Comparison of ENCODE assay signal across 19 cellular contexts in the genomic region with DNA sequence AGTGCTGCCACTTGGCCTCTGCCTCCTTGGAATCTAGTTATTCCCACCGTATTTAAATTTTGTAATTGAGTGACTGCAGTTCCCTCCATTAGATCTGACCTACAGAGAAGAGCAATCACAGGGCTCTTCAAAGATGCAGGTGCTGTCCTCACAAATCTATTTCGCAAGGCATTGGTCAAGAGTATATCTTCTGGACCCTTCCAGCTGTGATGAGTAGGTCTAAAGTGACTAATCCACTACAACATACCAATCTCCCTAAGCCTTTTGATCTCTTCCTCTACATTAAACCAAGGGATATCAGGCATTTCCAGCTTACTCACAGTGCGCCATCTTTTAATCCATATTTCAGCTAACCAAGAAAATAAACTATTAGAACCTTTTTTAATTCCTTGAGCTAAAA.
"Had no signal": no experiment of that assay in that cellular context is flagged by ENCODE, and none has a peak within 500 bp of the region (broad histone marks: within the 10 kb centered on the region; RNA-seq: fewer than 3 reads in every experiment).

No MANE protein-coding gene starts in this region.

- H3K27me3 ChIP-seq: gastroesophageal sphincter, heart left ventricle, vagina had no signal

- H3K4me1 ChIP-seq: gastroesophageal sphincter, heart left ventricle, left ventricle myocardium inferior, vagina had no signal

- H3K36me3 ChIP-seq: gastroesophageal sphincter, heart left ventricle, left ventricle myocardium inferior, vagina, WERI-Rb-1 had no signal

- H3K9me3 ChIP-seq: gastroesophageal sphincter, left ventricle myocardium inferior, vagina had no signal

- DNase-seq: activated CD4-positive, alpha-beta T cell treated with anti-CD3 and anti-CD28 coated beads for 1 hour; activated CD8-positive, alpha-beta memory T cell treated with anti-CD3 and anti-CD28 coated beads for 24 hours; activated CD8-positive, alpha-beta memory T cell treated with anti-CD3 and anti-CD28 coated beads, Interleukin-2, amount 50 U/mL, for 48 hours; activated effector memory CD4-positive, alpha-beta T cell treated with anti-CD3 and anti-CD28 coated beads, Interleukin-2, amount 50 U/mL, for 16 hours; activated naive CD4-positive, alpha-beta T cell treated with anti-CD3 and anti-CD28 coated beads, Interleukin-2, amount 50 U/mL, for 16 hours; activated T-cell treated with anti-CD3 and anti-CD28 coated beads, Interleukin-2, amount 50 U/mL, for 48 hours; dermis blood vessel endothelial cell; effector memory CD8-positive, alpha-beta T cell; heart left ventricle; kidney glomerular epithelial cell; left ventricle myocardium inferior; retina; stimulated activated CD4-positive, alpha-beta T cell treated with anti-CD3 and anti-CD28 coated beads, Interleukin-12 subunit alpha, Interleukin-12 subunit beta, amount 100 ng/mL, for 4 hours; stimulated activated CD4-positive, alpha-beta T cell treated with anti-CD3 and anti-CD28 coated beads, Interleukin-1b, Interleukin-23, amount 100 ng/mL, for 48 hours; stimulated activated CD8-positive, alpha-beta memory T cell treated with anti-CD3 and anti-CD28 coated beads, Interleukin-4, amount 100 ng/mL, for 48 hours; stimulated activated naive CD4-positive, alpha-beta T cell treated with Interleukin-2 at 50 U/mL for 16 hours; WERI-Rb-1 had no signal

- ATAC-seq: effector memory CD8-positive, alpha-beta T cell; gastroesophageal sphincter; heart left ventricle had no signal

- H3K4me3 ChIP-seq: gastroesophageal sphincter, heart left ventricle, left ventricle myocardium inferior, vagina had no signal

- H3K27ac ChIP-seq: gastroesophageal sphincter, heart left ventricle, left ventricle myocardium inferior, vagina, WERI-Rb-1 had no signal
